Comparison of ENCODE assay signal across 8 cellular contexts in genomic region chr1:224503161-224504118, GRCh38.
DNase-seq lines count a peak whose midpoint lies in the region; ATAC-seq and TF ChIP-seq lines count a peak whose summit lies in the region.

No MANE protein-coding gene starts in this region.

- DNase-seq in NCI-H446 treated with DMSO at 0.1 percent for 48 hours (lab: John Stamatoyannopoulos, UW) = peak; percentile 89
- peak; percentile 91 for DNase-seq in glutamatergic neuron
- DNase-seq in occipital lobe (lab: John Stamatoyannopoulos, UW) = peak; percentile 54
- no peak for DNase-seq in effector CD4-positive, alpha-beta T cell

- H4K20me1 ChIP-seq in DOHH2 (ENCODE audit: control insufficient read depth, insufficient read depth, low read depth, low read length) = no peaks in the 10 kb centered on the region

- H3K36me3 Mint-ChIP-seq in activated T-helper 17 cell treated with anti-CD3 and anti-CD28 coated beads, Interleukin-2, amount 50 U/mL, for 72 hours (ENCODE audit: low read depth) = no peaks in the 10 kb centered on the region
- no peaks in the 10 kb centered on the region for H3K36me3 Mint-ChIP-seq in glutamatergic neuron (ENCODE audit: unreplicated experiment)

- ATAC-seq in GM19438 (IDR thresholded peaks at IDR 0.05; ENCODE audit: low read depth, unreplicated experiment) (peak; percentile 93), HG03439 (IDR thresholded peaks at IDR 0.05; ENCODE audit: unreplicated experiment) (peak; percentile 88)
- peak; percentile 26 for ATAC-seq in activated T-helper 17 cell treated with anti-CD3 and anti-CD28 coated beads, Interleukin-2, amount 50 U/mL, for 72 hours (replicated peaks)

- H3K79me2 ChIP-seq in DOHH2 (ENCODE audit: control insufficient read depth, low read length) = no peaks in the 10 kb centered on the region

- no peaks in the 10 kb centered on the region for H3K36me3 ChIP-seq in DOHH2 (ENCODE audit: control insufficient read depth, low read length)

- H3K4me2 ChIP-seq in DOHH2 (ENCODE audit: low read length) = peak overlapping the region; percentile 84

- H3K27ac Mint-ChIP-seq in activated T-helper 17 cell treated with anti-CD3 and anti-CD28 coated beads, Interleukin-2, amount 50 U/mL, for 72 hours = no peak overlapping the region
- H3K27ac Mint-ChIP-seq in glutamatergic neuron (ENCODE audit: unreplicated experiment) = peak overlapping the region; percentile 99

- H3K4me1 ChIP-seq in DOHH2 (ENCODE audit: control insufficient read depth, low read length) = peaks cover 37% of the 10 kb centered on the region

- no peaks in the 10 kb centered on the region for H3K27me3 ChIP-seq in DOHH2 (ENCODE audit: control insufficient read depth, low read length)

- peak overlapping the region; percentile 38 for H3K4me3 ChIP-seq in DOHH2 (ENCODE audit: low read length)

- no peaks in the 10 kb centered on the region for H3K9me2 ChIP-seq in DOHH2 (replicated peaks; ENCODE audit: control insufficient read depth, low read length)

- no peaks in the 10 kb centered on the region for H3K27me3 Mint-ChIP-seq in activated T-helper 17 cell treated with anti-CD3 and anti-CD28 coated beads, Interleukin-2, amount 50 U/mL, for 72 hours
- peaks cover 21% of the 10 kb centered on the region for H3K27me3 Mint-ChIP-seq in glutamatergic neuron (ENCODE audit: unreplicated experiment)

- peaks cover 10% of the 10 kb centered on the region; the same call in 1 of the 2 replicates for H3F3A ChIP-seq in DOHH2 (ENCODE audit: control insufficient read depth, insufficient read depth)

- peak; percentile 55 for TF ChIP-seq CTCF in DOHH2 (IDR thresholded peaks at IDR 0.05; ENCODE audit: low read depth, low read length, poor library complexity, severe bottlenecking)
- TF ChIP-seq CTCF in glutamatergic neuron (IDR thresholded peaks at IDR 0.05; ENCODE audit: partially characterized antibody, unreplicated experiment) = peak; percentile 23

- H3K4me3 Mint-ChIP-seq in activated T-helper 17 cell treated with anti-CD3 and anti-CD28 coated beads, Interleukin-2, amount 50 U/mL, for 72 hours = no peak overlapping the region
- peak overlapping the region; percentile 71 for H3K4me3 Mint-ChIP-seq in glutamatergic neuron (ENCODE audit: unreplicated experiment)

- no peaks in the 10 kb centered on the region for H3K9me3 ChIP-seq in DOHH2 (ENCODE audit: control insufficient read depth, insufficient read depth, low read length)

- peaks cover 8% of the 10 kb centered on the region for H3K4me1 Mint-ChIP-seq in activated T-helper 17 cell treated with anti-CD3 and anti-CD28 coated beads, Interleukin-2, amount 50 U/mL, for 72 hours
- H3K4me1 Mint-ChIP-seq in glutamatergic neuron (ENCODE audit: low read depth, unreplicated experiment) = peaks cover 51% of the 10 kb centered on the region

- H3K27ac ChIP-seq in DOHH2 (ENCODE audit: low read depth, low read length) = peak overlapping the region; percentile 51

- H3K9me3 Mint-ChIP-seq in activated T-helper 17 cell treated with anti-CD3 and anti-CD28 coated beads, Interleukin-2, amount 50 U/mL, for 72 hours = no peaks in the 10 kb centered on the region
- peaks cover 13% of the 10 kb centered on the region for H3K9me3 Mint-ChIP-seq in glutamatergic neuron (ENCODE audit: unreplicated experiment)

Comparison
In these comparisons a context has a peak if more than half of its experiments do, and no peak if none do; other contexts are left out.
1. ATAC-seq: peak in every context shown above with its lines; median percentile 93 in GM19438; 88 in HG03439; 26 in activated T-helper 17 cell treated with anti-CD3 and anti-CD28 coated beads, Interleukin-2, amount 50 U/mL, for 72 hours.